ENCODE assay signal across 8 cellular contexts in genomic region chr2:62196278-62196901, GRCh38. TPM values are rescaled to one million over a fixed set of nuclear protein-coding genes. Genes with fewer than 3 reads are reported as not detected.
A peak's percentile ranks its signal among the peaks of the same experiment; 100 is the strongest.
DNase-seq lines count a peak whose midpoint lies in the region; ATAC-seq and TF ChIP-seq lines count a peak whose summit lies in the region.

No MANE protein-coding gene starts in this region.

- H2BK5ac ChIP-seq in mesenchymal stem cell (ENCODE audit: low read depth, low read length, poor library complexity, severe bottlenecking) = peak overlapping the region; percentile 82

- peak; percentile 31 for ATAC-seq in GM21528 (IDR thresholded peaks at IDR 0.05; ENCODE audit: low FRiP score, unreplicated experiment)

- no peaks in the 10 kb centered on the region for H3K36me3 ChIP-seq in mesenchymal stem cell (ENCODE audit: control insufficient read depth in 1 of 2, insufficient read depth in 2 of 2, low read depth in 1 of 2, low read length in 2 of 2)

- WGBS in mesenchymal stem cell = 2% methylated on average over 45 of the region's 63 CpGs

- DNase-seq in COR-L47 (lab: John Stamatoyannopoulos, UW) = peak; percentile 41
- DNase-seq in activated CD4-positive, alpha-beta T cell treated with anti-CD3 and anti-CD28 coated beads for 4 hours = peak; percentile 45 to 51
- peak in 5 of 10 donors; percentile 13 to 63 (median 49) for DNase-seq in dorsolateral prefrontal cortex
- peak; percentile 44 for DNase-seq in mesenchymal stem cell
- DNase-seq in stimulated activated CD8-positive, alpha-beta memory T cell treated with anti-CD3 and anti-CD28 coated beads, Interleukin-15, amount 100 ng/mL, for 24 hours (ENCODE audit: low read depth) = peak; percentile 29
- no peak for DNase-seq in NCI-H128 (lab: John Stamatoyannopoulos, UW; ENCODE audit: unreplicated experiment)

- peak overlapping the region; percentile 91 for H3K9ac ChIP-seq in mesenchymal stem cell (ENCODE audit: low read length)

- H3K4me2 ChIP-seq in mesenchymal stem cell (ENCODE audit: low read length, poor library complexity, severe bottlenecking) = peak overlapping the region; percentile 86

- no peak for TF ChIP-seq CTCF in dorsolateral prefrontal cortex (IDR thresholded peaks at IDR 0.05 in 54 of 56, conservative IDR thresholded peaks at IDR 0.05 in 2 of 56; ENCODE audit: low read depth in 1 of 56, partially characterized antibody in 56 of 56)

- H3K18ac ChIP-seq in mesenchymal stem cell (ENCODE audit: low read depth in 1 of 2, low read length in 2 of 2) = peak overlapping the region; percentile 73 to 89

- peak overlapping the region; percentile 42 for H2BK120ac ChIP-seq in mesenchymal stem cell (ENCODE audit: low read depth, low read length)

- no peak overlapping the region for H2BK12ac ChIP-seq in mesenchymal stem cell (ENCODE audit: low read length in 2 of 2)

- no peaks in the 10 kb centered on the region for H3K27me3 ChIP-seq in dorsolateral prefrontal cortex
- no peaks in the 10 kb centered on the region for H3K27me3 ChIP-seq in mesenchymal stem cell (ENCODE audit: control insufficient read depth in 1 of 2, insufficient read depth in 1 of 2, low read length in 2 of 2)

- H3K79me1 ChIP-seq in mesenchymal stem cell (replicated peaks; ENCODE audit: low read length, poor library complexity, severe bottlenecking) = no peaks in the 10 kb centered on the region

- no peak; the same call in 1 of the 2 replicates for TF ChIP-seq EP300 in Ishikawa (IDR thresholded peaks at IDR 0.05; ENCODE audit: borderline replicate concordance)

- no peak; the same call in 1 of the 2 replicates for TF ChIP-seq RAD21 in Ishikawa (IDR thresholded peaks at IDR 0.05; ENCODE audit: low read depth)

- peaks cover 4% of the 10 kb centered on the region for H3K4me1 ChIP-seq in mesenchymal stem cell (ENCODE audit: control insufficient read depth, insufficient read depth, low read depth, low read length)

- no peak overlapping the region for H4K8ac ChIP-seq in mesenchymal stem cell (ENCODE audit: low read length)

- no peak overlapping the region for H2AK5ac ChIP-seq in mesenchymal stem cell (ENCODE audit: low read length, severe bottlenecking)

- H4K91ac ChIP-seq in mesenchymal stem cell (ENCODE audit: low read length) = peak overlapping the region; percentile 43

- H3K9me3 ChIP-seq in mesenchymal stem cell (ENCODE audit: control insufficient read depth, low read length) = no peaks in the 10 kb centered on the region

- H3K23ac ChIP-seq in mesenchymal stem cell (ENCODE audit: low read length in 2 of 2) = peak overlapping the region in 1 of 2 experiments; percentile 34

- H3K4me3 ChIP-seq in dorsolateral prefrontal cortex (peak overlapping the region; percentile 55 to 98 (median 91)), mesenchymal stem cell (ENCODE audit: insufficient read depth in 1 of 2, low read depth in 1 of 2, low read length in 2 of 2) (peak overlapping the region; percentile 94 to 97)

- peak overlapping the region in 1 of 2 experiments; percentile 44 for H3K14ac ChIP-seq in mesenchymal stem cell (ENCODE audit: low read length in 2 of 2)

- intact Hi-C loops in dorsolateral prefrontal cortex (cut with DNase I) = loop anchor here (5.0 to 10.0 kb wide), 3 partner anchors 202 to 218 kb away; no protein-coding TSS in a partner anchor

- H3K4ac ChIP-seq in mesenchymal stem cell (ENCODE audit: low read depth in 1 of 2, low read length in 2 of 2) = peak overlapping the region in 1 of 2 experiments; percentile 79

- H3K27ac ChIP-seq in dorsolateral prefrontal cortex (peak overlapping the region in 58 of 59 donors; percentile 19 to 96 (median 85)), mesenchymal stem cell (ENCODE audit: low read length, poor library complexity, severe bottlenecking) (peak overlapping the region; percentile 86)

- peak overlapping the region; percentile 78 for H2AFZ ChIP-seq in mesenchymal stem cell (ENCODE audit: low read depth, low read length)

- peak overlapping the region; percentile 91 for H2BK15ac ChIP-seq in mesenchymal stem cell (ENCODE audit: low read depth, poor library complexity, severe bottlenecking)

TF ChIP-seq in Ishikawa, 13 proteins besides CTCF, POLR2A, EP300 and RAD21:
- TF ChIP-seq USF1 (IDR thresholded peaks at IDR 0.05) (no peak), ZBTB7A (IDR thresholded peaks at IDR 0.05; ENCODE audit: low read depth) (peak; percentile 73), REST (IDR thresholded peaks at IDR 0.05; ENCODE audit: low read depth) (no peak), FOXM1 (IDR thresholded peaks at IDR 0.05; ENCODE audit: borderline replicate concordance, low read depth) (no peak), CREB1 (IDR thresholded peaks at IDR 0.05; ENCODE audit: low read depth) (no peak), MAX (IDR thresholded peaks at IDR 0.05) (peak; percentile 51; the same call in 1 of the 2 replicates), TAF1 (IDR thresholded peaks at IDR 0.05; ENCODE audit: low read depth) (no peak; the same call in 1 of the 2 replicates), NFIC (IDR thresholded peaks at IDR 0.05) (no peak), YY1 (IDR thresholded peaks at IDR 0.05; ENCODE audit: low read depth) (no peak), EGR1 (IDR thresholded peaks at IDR 0.05) (no peak), TCF12 (IDR thresholded peaks at IDR 0.05; ENCODE audit: low read depth) (no peak)

RNA-seq across cellular contexts. Expression of gene B3GNT2, which starts 0.5 kb away (rescaled TPM):
- total RNA-seq in dorsolateral prefrontal cortex = 10 to 100 TPM in 107 of 120 experiments, 1 to 10 TPM in 13; 7.7 to 20.6 (median 12.6) TPM
- 22.1 TPM for polyA plus RNA-seq in mesenchymal stem cell (2013, experiment 1 of 2)
- 24.1 TPM for polyA plus RNA-seq in mesenchymal stem cell (2013, experiment 2 of 2)
